ENCODE assay signal across 8 cellular contexts in genomic region chr11:58923300-58923788, GRCh38. TPM values are rescaled to one million over a fixed set of nuclear protein-coding genes. Genes with fewer than 3 reads are reported as not detected.
DNase-seq lines count a peak whose midpoint lies in the region; TF ChIP-seq lines count a peak whose summit lies in the region.

No MANE protein-coding gene starts in this region.

- H2BK5ac ChIP-seq in mesendoderm (ENCODE audit: low read length), result no peak overlapping the region

- peak overlapping the region; percentile 40 for H3K9ac ChIP-seq in mesendoderm (ENCODE audit: low read length)

- no peak overlapping the region for H4K5ac ChIP-seq in mesendoderm (ENCODE audit: low read length)

- no peak overlapping the region for H3K23ac ChIP-seq in mesendoderm (ENCODE audit: low read length)

- in situ Hi-C loops in T47D (cut with HindIII; ENCODE audit: low pct_unique_long_range_greater_than_20kb, low sequenced_read_pairs), result no loop called here

- no peaks in the 10 kb centered on the region for H3K79me1 ChIP-seq in mesendoderm (ENCODE audit: low read length)

- no peak overlapping the region for H2BK15ac ChIP-seq in mesendoderm (replicated peaks; ENCODE audit: low read depth)

- DNase-seq in Ammon's horn (ENCODE audit: low spot score), result peak; percentile 22
- DNase-seq in HFF-Myc (ENCODE audit: extremely low read depth, low read depth), result no peak
- peak; percentile 46 for DNase-seq in NB4 (ENCODE audit: low read depth)
- DNase-seq in T47D (ENCODE audit: low read depth in 1 of 2, low spot score in 1 of 2), result peak; percentile 43 to 76
- peak; percentile 86 for DNase-seq in mesendoderm
- no peak for DNase-seq in HuH-7.5 (ENCODE audit: low spot score)
- no peak for DNase-seq in effector CD8-positive, alpha-beta T cell (lab: John Stamatoyannopoulos, UW)

- H3K4me3 ChIP-seq in HFF-Myc (replicated peaks; ENCODE audit: low read depth, low read length) (no peak overlapping the region), NB4 (ENCODE audit: low read depth, low read length) (no peak overlapping the region), mesendoderm (ENCODE audit: low read length) (no peak overlapping the region)

- no peak for TF ChIP-seq POLR2A in NB4 (IDR thresholded peaks at IDR 0.05; ENCODE audit: extremely low read depth, insufficient read length)

- no peak overlapping the region for H2AK5ac ChIP-seq in mesendoderm (ENCODE audit: low read length)

- H3K27ac ChIP-seq in mesendoderm (ENCODE audit: low read depth, low read length), result no peak overlapping the region

- no CpG with 5 or more reads among the region's 5 CpGs for WGBS in mesendoderm (ENCODE audit: extremely low coverage, insufficient coverage, low lambda C conversion rate)

- H2BK120ac ChIP-seq in mesendoderm (ENCODE audit: low read depth, low read length), result no peak overlapping the region

- H3K4me2 ChIP-seq in mesendoderm (ENCODE audit: low read length), result peak overlapping the region; percentile 26

- H3K36me3 ChIP-seq in mesendoderm (ENCODE audit: control insufficient read depth, insufficient read depth, low read length), result no peaks in the 10 kb centered on the region

- no peak overlapping the region for H4K8ac ChIP-seq in mesendoderm (ENCODE audit: low read depth, low read length)

- TF ChIP-seq CTCF in GM12872 (IDR thresholded peaks at IDR 0.05; ENCODE audit: insufficient read depth, low read depth, low read length) (peak; percentile 56), HFF-Myc (IDR thresholded peaks at IDR 0.05; ENCODE audit: low read depth, low read length, missing control alignments) (peak; percentile 36), NB4 (IDR thresholded peaks at IDR 0.05; ENCODE audit: low read depth, low read length) (peak; percentile 49)

- H3K56ac ChIP-seq in mesendoderm (ENCODE audit: low read length), result peak overlapping the region; percentile 56

- no peak overlapping the region for H3K18ac ChIP-seq in mesendoderm (ENCODE audit: low read length)

- H3K79me2 ChIP-seq in mesendoderm (ENCODE audit: control insufficient read depth, insufficient read depth, low read length), result no peaks in the 10 kb centered on the region

- no peaks in the 10 kb centered on the region for H3K4me1 ChIP-seq in mesendoderm (ENCODE audit: control insufficient read depth, low read depth, low read length)

- no peak overlapping the region for H3K4ac ChIP-seq in mesendoderm (ENCODE audit: low read depth, low read length)

- H3K27me3 ChIP-seq in mesendoderm (ENCODE audit: insufficient read depth, low read length, poor library complexity), result no peaks in the 10 kb centered on the region

RNA-seq across cellular contexts. Expression of gene GLYATL1, which starts 15.9 kb away (rescaled TPM):
- 3.5 TPM for polyA plus RNA-seq in mesendoderm (2013, experiment 1 of 2)
- 3.5 TPM for polyA plus RNA-seq in mesendoderm (2013, experiment 2 of 2)

Comparison
In these comparisons a context has a peak if more than half of its experiments do, and no peak if none do; other contexts are left out.
1. DNase-seq: peak in Ammon's horn (single experiment), NB4 (single experiment), T47D (2 of 2) and mesendoderm (single experiment); none in HFF-Myc (single experiment), HuH-7.5 (single experiment) and effector CD8-positive, alpha-beta T cell (single experiment).
2. Peak in every context shown above with its lines, with median percentiles within 50 percentile points of each other: CTCF ChIP-seq.